Comparison of ENCODE assay signal across 1 cellular context in genomic region chr17:31721291-31722025, GRCh38.
TF ChIP-seq lines count a peak whose summit lies in the region.

No MANE protein-coding gene starts in this region.

TF ChIP-seq in IMR-90, 13 proteins besides CTCF, POLR2A, EP300 and RAD21 (continued from another document):
- TF ChIP-seq ELK1 (IDR thresholded peaks at IDR 0.05; ENCODE audit: borderline replicate concordance, low read depth, low read length): no peak
- no peak for TF ChIP-seq MAZ (IDR thresholded peaks at IDR 0.05; ENCODE audit: borderline replicate concordance, low read depth, low read length)
- TF ChIP-seq CEBPB (IDR thresholded peaks at IDR 0.05; ENCODE audit: low read depth, low read length): no peak
- no peak for TF ChIP-seq NFE2L2 (IDR thresholded peaks at IDR 0.05; ENCODE audit: low read depth, low read length)
- no peak for TF ChIP-seq SMC3 (IDR thresholded peaks at IDR 0.05; ENCODE audit: low read depth, low read length)
- TF ChIP-seq RCOR1 (IDR thresholded peaks at IDR 0.05; ENCODE audit: insufficient replicate concordance, low read length): no peak
